ENCODE assay signal across 17 cellular contexts in the genomic region with DNA sequence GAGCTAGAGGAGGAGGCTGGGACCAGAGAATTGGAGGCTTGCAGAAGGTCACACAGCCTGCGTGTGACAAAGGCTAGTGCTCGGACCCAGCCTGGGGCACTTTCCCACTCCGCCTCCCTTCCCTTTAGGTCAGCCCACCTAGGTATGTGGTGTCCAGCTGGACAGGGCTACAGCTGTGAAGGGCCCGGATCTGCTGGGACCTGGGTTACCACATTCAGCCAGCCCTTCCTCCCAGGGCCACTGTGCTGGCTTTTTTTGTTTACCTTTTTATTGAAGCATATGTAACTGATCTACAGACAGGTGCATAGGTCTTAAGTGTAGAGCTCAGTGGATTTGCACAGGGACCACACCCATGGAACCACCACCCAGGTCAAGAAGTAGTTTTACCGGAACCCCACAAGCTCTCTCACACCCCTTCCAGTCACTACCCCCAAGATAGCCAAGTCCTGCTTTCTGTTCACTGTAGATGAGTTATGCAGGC. TPM values are rescaled to one million over a fixed set of nuclear protein-coding genes. Genes with fewer than 3 reads are reported as not detected.
DNase-seq lines count a peak whose midpoint lies in the region; ATAC-seq lines count a peak whose summit lies in the region.
"Had no signal": no experiment of that assay in that cellular context is flagged by ENCODE, and none has a peak within 500 bp of the region (broad histone marks: within the 10 kb centered on the region; RNA-seq: fewer than 3 reads in every experiment).

No MANE protein-coding gene starts in this region.

- no peaks in the 10 kb centered on the region for H3K27me3 ChIP-seq in esophagus (ENCODE audit: control insufficient read depth in 1 of 2, insufficient read depth in 2 of 2, low read length in 2 of 2)
- H3K27me3 ChIP-seq: SJSA1 had no signal

- no peaks in the 10 kb centered on the region for H3K9me3 ChIP-seq in esophagus (ENCODE audit: control insufficient read depth in 2 of 2, insufficient read depth in 1 of 2, low read depth in 1 of 2, low read length in 1 of 2)
- H3K9me3 ChIP-seq: SJSA1 had no signal

- WGBS in esophagus, 2 donors = 81% methylated on average over 5 of the region's 5 CpGs

- peaks cover 8 to 34% of the 10 kb centered on the region in 2 donors for H3K4me1 ChIP-seq in esophagus (ENCODE audit: control insufficient read depth in 2 of 2, insufficient read depth in 2 of 2, low read length in 1 of 2)

- no peaks in the 10 kb centered on the region for H3K36me3 ChIP-seq in esophagus (ENCODE audit: control insufficient read depth in 2 of 2, insufficient read depth in 2 of 2, low read length in 1 of 2)
- H3K36me3 ChIP-seq: SJSA1 had no signal

- H3K4me1 Mint-ChIP-seq in natural killer cell treated with Interleukin-12 subunit alpha and Interleukin-12 subunit beta and Interleukin-15 and Interleukin-18, amount 100 ng/mL, for 72 hours (ENCODE audit: low read depth in 2 of 2) = peaks cover 49 to 57% of the 10 kb centered on the region in 2 donors

- H3K4me3 Mint-ChIP-seq in natural killer cell treated with Interleukin-12 subunit alpha and Interleukin-12 subunit beta and Interleukin-15 and Interleukin-18, amount 100 ng/mL, for 72 hours = no peak overlapping the region
- H3K4me3 Mint-ChIP-seq: activated T-helper 1 cell treated with anti-CD3 and anti-CD28 coated beads, Interleukin-12 subunit alpha, Interleukin-12 subunit beta, Interleukin-2, Interleukin-4 antibody, amounts not matched to agents 30 ng/mL and 10 ng/mL and 1 ng/mL, durations not matched to agents 14 hours and 24 hours and 36 hours; central memory CD8-positive, alpha-beta T cell; naive B cell had no signal

- no peaks in the 10 kb centered on the region for H3K9me3 Mint-ChIP-seq in natural killer cell treated with Interleukin-12 subunit alpha and Interleukin-12 subunit beta and Interleukin-15 and Interleukin-18, amount 100 ng/mL, for 72 hours
- H3K9me3 Mint-ChIP-seq: activated T-helper 1 cell treated with anti-CD3 and anti-CD28 coated beads, Interleukin-12 subunit alpha, Interleukin-12 subunit beta, Interleukin-2, Interleukin-4 antibody, amounts not matched to agents 30 ng/mL and 10 ng/mL and 1 ng/mL, durations not matched to agents 14 hours and 24 hours and 36 hours; central memory CD8-positive, alpha-beta T cell had no signal

- peak overlapping the region; percentile 23 to 93 for H3K27ac ChIP-seq in esophagus (ENCODE audit: low read depth in 2 of 2, low read length in 1 of 2)

- DNase-seq in COLO668 (lab: John Stamatoyannopoulos, UW; ENCODE audit: unreplicated experiment) (peak; percentile 61), NCI-H146 treated with DMSO at 0.1 percent for 48 hours (lab: John Stamatoyannopoulos, UW; ENCODE audit: unreplicated experiment) (peak; percentile 38), HCEC 1CT (no peak), NCI-H187 (lab: John Stamatoyannopoulos, UW) (no peak)
- DNase-seq in natural killer cell treated with Interleukin-12 subunit alpha and Interleukin-12 subunit beta and Interleukin-15 and Interleukin-18, amount 100 ng/mL, for 72 hours (ENCODE audit: low spot score) = peak; percentile 1
- DNase-seq in activated effector memory CD4-positive, alpha-beta T cell treated with anti-CD3 and anti-CD28 coated beads, Interleukin-2, amount 50 U/mL, for 16 hours = no peak
- DNase-seq: activated CD4-positive, alpha-beta T cell treated with anti-CD3 and anti-CD28 coated beads, Interleukin-2, amount 50 U/mL, for 48 hours; naive B cell; NCI-H187 treated with DMSO at 0.1 percent for 48 hours; substantia nigra had no signal

- no peak for ATAC-seq in natural killer cell treated with Interleukin-12 subunit alpha and Interleukin-12 subunit beta and Interleukin-15 and Interleukin-18, amount 100 ng/mL, for 72 hours
- ATAC-seq in GM21825 (IDR thresholded peaks at IDR 0.05; ENCODE audit: unreplicated experiment) = no peak

- H3K36me3 Mint-ChIP-seq in natural killer cell treated with Interleukin-12 subunit alpha and Interleukin-12 subunit beta and Interleukin-15 and Interleukin-18, amount 100 ng/mL, for 72 hours = no peaks in the 10 kb centered on the region
- H3K36me3 Mint-ChIP-seq: naive B cell had no signal

- H3K4me3 ChIP-seq in esophagus (ENCODE audit: low read depth in 1 of 2, low read length in 2 of 2) = no peak overlapping the region
- H3K4me3 ChIP-seq: SJSA1 had no signal

- no peaks in the 10 kb centered on the region for H3K27me3 Mint-ChIP-seq in natural killer cell treated with Interleukin-12 subunit alpha and Interleukin-12 subunit beta and Interleukin-15 and Interleukin-18, amount 100 ng/mL, for 72 hours
- H3K27me3 Mint-ChIP-seq: central memory CD8-positive, alpha-beta T cell had no signal

- no peak overlapping the region for H3K27ac Mint-ChIP-seq in natural killer cell treated with Interleukin-12 subunit alpha and Interleukin-12 subunit beta and Interleukin-15 and Interleukin-18, amount 100 ng/mL, for 72 hours
- H3K27ac Mint-ChIP-seq: activated T-helper 1 cell treated with anti-CD3 and anti-CD28 coated beads, Interleukin-12 subunit alpha, Interleukin-12 subunit beta, Interleukin-2, Interleukin-4 antibody, amounts not matched to agents 30 ng/mL and 10 ng/mL and 1 ng/mL, durations not matched to agents 14 hours and 24 hours and 36 hours had no signal

RNA-seq across cellular contexts. Expression of a gene that starts 8.7 kb away (rescaled TPM):
- 10 to 100 TPM; 26.6 to 27.8 TPM for polyA plus RNA-seq in esophagus
- total RNA-seq in natural killer cell treated with Interleukin-12 subunit alpha and Interleukin-12 subunit beta and Interleukin-15 and Interleukin-18, amount 100 ng/mL, for 72 hours = 1 to 10 TPM; 2.5 to 2.7 TPM

RNA-seq across cellular contexts. Expression of a gene that starts 27.2 kb away (rescaled TPM):
- polyA plus RNA-seq in esophagus = under 1 TPM; 0.33 to 0.98 TPM
- total RNA-seq in natural killer cell treated with Interleukin-12 subunit alpha and Interleukin-12 subunit beta and Interleukin-15 and Interleukin-18, amount 100 ng/mL, for 72 hours = not detected
- total RNA-seq: activated T-helper 1 cell treated with anti-CD3 and anti-CD28 coated beads, Interleukin-12 subunit alpha, Interleukin-12 subunit beta, Interleukin-2, Interleukin-4 antibody, amounts not matched to agents 30 ng/mL and 10 ng/mL and 1 ng/mL, durations not matched to agents 14 hours and 24 hours and 36 hours; SJSA1 had no signal
- polyA plus RNA-seq: adipose tissue had no signal

RNA-seq across cellular contexts. Expression of a gene that starts 41.3 kb away (rescaled TPM):
- polyA plus RNA-seq in esophagus = 1 to 10 TPM; 2.4 to 4.8 TPM
- not detected for total RNA-seq in natural killer cell treated with Interleukin-12 subunit alpha and Interleukin-12 subunit beta and Interleukin-15 and Interleukin-18, amount 100 ng/mL, for 72 hours
- total RNA-seq: activated T-helper 1 cell treated with anti-CD3 and anti-CD28 coated beads, Interleukin-12 subunit alpha, Interleukin-12 subunit beta, Interleukin-2, Interleukin-4 antibody, amounts not matched to agents 30 ng/mL and 10 ng/mL and 1 ng/mL, durations not matched to agents 14 hours and 24 hours and 36 hours; LHCN-M2 had no signal

RNA-seq across cellular contexts. Expression of a gene that starts 52.6 kb away (rescaled TPM):
- 1 to 10 TPM; 1.1 to 1.2 TPM for polyA plus RNA-seq in esophagus
- total RNA-seq in natural killer cell treated with Interleukin-12 subunit alpha and Interleukin-12 subunit beta and Interleukin-15 and Interleukin-18, amount 100 ng/mL, for 72 hours = under 1 TPM in 1 of 2 donors, not detected in 1; 0.05 TPM
- total RNA-seq: SJSA1 had no signal

Comparison
In these comparisons a context has a peak if more than half of its experiments do, and no peak if none do; other contexts are left out.
1. DNase-seq: peak in COLO668 (single experiment), NCI-H146 treated with DMSO at 0.1 percent for 48 hours (single experiment) and natural killer cell treated with Interleukin-12 subunit alpha and Interleukin-12 subunit beta and Interleukin-15 and Interleukin-18, amount 100 ng/mL, for 72 hours (single experiment); none in activated effector memory CD4-positive, alpha-beta T cell treated with anti-CD3 and anti-CD28 coated beads, Interleukin-2, amount 50 U/mL, for 16 hours (single experiment), HCEC 1CT (single experiment) and NCI-H187 (0 of 2).